ENCODE assay signal across 16 cellular contexts in genomic region chr17:49471769-49472168, GRCh38. TPM values are rescaled to one million over a fixed set of nuclear protein-coding genes. Genes with fewer than 3 reads are reported as not detected.
"Had no signal": no experiment of that assay in that cellular context is flagged by ENCODE, and none has a peak within 500 bp of the region (broad histone marks: within the 10 kb centered on the region; RNA-seq: fewer than 3 reads in every experiment).

No MANE protein-coding gene starts in this region.

- H3K4me3 Mint-ChIP-seq: activated CD8-positive, alpha-beta T cell treated with anti-CD3 and anti-CD28 coated beads for 36 hours; naive thymus-derived CD8-positive, alpha-beta T cell; T-cell had no signal

- ATAC-seq: activated CD8-positive, alpha-beta T cell treated with anti-CD3 and anti-CD28 coated beads for 36 hours; left colon; naive thymus-derived CD8-positive, alpha-beta T cell; T-cell had no signal

- H3K27ac ChIP-seq: stomach, thoracic aorta, VCaP had no signal

- H3K27ac Mint-ChIP-seq: activated CD8-positive, alpha-beta T cell treated with anti-CD3 and anti-CD28 coated beads for 36 hours; immature natural killer cell had no signal

- DNase-seq: activated CD4-positive, alpha-beta T cell treated with anti-CD3 and anti-CD28 coated beads for 4 hours; activated CD8-positive, alpha-beta memory T cell treated with anti-CD3 and anti-CD28 coated beads, Interleukin-2, amount 50 U/mL, for 48 hours; activated CD8-positive, alpha-beta T cell treated with anti-CD3 and anti-CD28 coated beads for 36 hours; activated naive CD4-positive, alpha-beta T cell; central memory CD4-positive, alpha-beta T cell; effector CD8-positive, alpha-beta T cell; immature natural killer cell; left colon; mammary epithelial cell; naive thymus-derived CD8-positive, alpha-beta T cell; stomach; T-cell had no signal

- H3K36me3 ChIP-seq: stomach, thoracic aorta had no signal

- H3K9me3 ChIP-seq: thoracic aorta had no signal

- H3K36me3 Mint-ChIP-seq: T-cell had no signal

- H3K4me3 ChIP-seq: coronary artery, skin epidermis, stomach, thoracic aorta had no signal

RNA-seq across cellular contexts. Expression of gene NGFR, which starts 23.3 kb away (rescaled TPM):
- polyA plus RNA-seq: naive thymus-derived CD8-positive, alpha-beta T cell had no signal
